ENCODE assay signal across 1 cellular context in genomic region chr7:108246227-108246837, GRCh38.
TF ChIP-seq lines count a peak whose summit lies in the region.

No MANE protein-coding gene starts in this region.

TF ChIP-seq in K562, 482 proteins besides CTCF, POLR2A, EP300 and RAD21 (continued from another document and continues in another):
- TF ChIP-seq, protein P1, sequence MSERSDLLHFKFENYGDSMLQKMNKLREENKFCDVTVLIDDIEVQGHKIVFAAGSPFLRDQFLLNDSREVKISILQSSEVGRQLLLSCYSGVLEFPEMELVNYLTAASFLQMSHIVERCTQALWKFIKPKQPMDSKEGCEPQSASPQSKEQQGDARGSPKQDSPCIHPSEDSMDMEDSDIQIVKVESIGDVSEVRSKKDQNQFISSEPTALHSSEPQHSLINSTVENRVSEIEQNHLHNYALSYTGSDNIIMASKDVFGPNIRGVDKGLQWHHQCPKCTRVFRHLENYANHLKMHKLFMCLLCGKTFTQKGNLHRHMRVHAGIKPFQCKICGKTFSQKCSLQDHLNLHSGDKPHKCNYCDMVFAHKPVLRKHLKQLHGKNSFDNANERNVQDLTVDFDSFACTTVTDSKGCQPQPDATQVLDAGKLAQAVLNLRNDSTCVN (CRISPR knock-in tag; IDR thresholded peaks at IDR 0.05), result 0 out of 2 replicates have a peak, but pooled peaks have one; percentile 59
- peak; percentile 100 for TF ChIP-seq ZNF316 (IDR thresholded peaks at IDR 0.05)
- peak; percentile 43; the same call in 1 of the 2 replicates for TF ChIP-seq POLR2AphosphoS5 (IDR thresholded peaks at IDR 0.05; ENCODE audit: control insufficient read depth, insufficient read depth, low read depth, low read length)
- TF ChIP-seq RBM34 (IDR thresholded peaks at IDR 0.05; ENCODE audit: borderline replicate concordance, insufficient read depth, low read length), result no peak
- peak in 1 of 2 experiments; percentile 27 for TF ChIP-seq E2F6 (IDR thresholded peaks at IDR 0.05; ENCODE audit: borderline replicate concordance in 1 of 2, extremely low read depth in 1 of 2, insufficient read depth in 1 of 2, insufficient read length in 1 of 2, low read depth in 1 of 2, low read length in 1 of 2, poor library complexity in 1 of 2, severe bottlenecking in 1 of 2)
- peak; percentile 94 for TF ChIP-seq CTBP1 (IDR thresholded peaks at IDR 0.05; ENCODE audit: borderline replicate concordance)
- TF ChIP-seq HDAC1 (IDR thresholded peaks at IDR 0.05), result peak in 1 of 2 experiments; percentile 97; a peak in 3 of 4 replicates
- TF ChIP-seq, protein P2, sequence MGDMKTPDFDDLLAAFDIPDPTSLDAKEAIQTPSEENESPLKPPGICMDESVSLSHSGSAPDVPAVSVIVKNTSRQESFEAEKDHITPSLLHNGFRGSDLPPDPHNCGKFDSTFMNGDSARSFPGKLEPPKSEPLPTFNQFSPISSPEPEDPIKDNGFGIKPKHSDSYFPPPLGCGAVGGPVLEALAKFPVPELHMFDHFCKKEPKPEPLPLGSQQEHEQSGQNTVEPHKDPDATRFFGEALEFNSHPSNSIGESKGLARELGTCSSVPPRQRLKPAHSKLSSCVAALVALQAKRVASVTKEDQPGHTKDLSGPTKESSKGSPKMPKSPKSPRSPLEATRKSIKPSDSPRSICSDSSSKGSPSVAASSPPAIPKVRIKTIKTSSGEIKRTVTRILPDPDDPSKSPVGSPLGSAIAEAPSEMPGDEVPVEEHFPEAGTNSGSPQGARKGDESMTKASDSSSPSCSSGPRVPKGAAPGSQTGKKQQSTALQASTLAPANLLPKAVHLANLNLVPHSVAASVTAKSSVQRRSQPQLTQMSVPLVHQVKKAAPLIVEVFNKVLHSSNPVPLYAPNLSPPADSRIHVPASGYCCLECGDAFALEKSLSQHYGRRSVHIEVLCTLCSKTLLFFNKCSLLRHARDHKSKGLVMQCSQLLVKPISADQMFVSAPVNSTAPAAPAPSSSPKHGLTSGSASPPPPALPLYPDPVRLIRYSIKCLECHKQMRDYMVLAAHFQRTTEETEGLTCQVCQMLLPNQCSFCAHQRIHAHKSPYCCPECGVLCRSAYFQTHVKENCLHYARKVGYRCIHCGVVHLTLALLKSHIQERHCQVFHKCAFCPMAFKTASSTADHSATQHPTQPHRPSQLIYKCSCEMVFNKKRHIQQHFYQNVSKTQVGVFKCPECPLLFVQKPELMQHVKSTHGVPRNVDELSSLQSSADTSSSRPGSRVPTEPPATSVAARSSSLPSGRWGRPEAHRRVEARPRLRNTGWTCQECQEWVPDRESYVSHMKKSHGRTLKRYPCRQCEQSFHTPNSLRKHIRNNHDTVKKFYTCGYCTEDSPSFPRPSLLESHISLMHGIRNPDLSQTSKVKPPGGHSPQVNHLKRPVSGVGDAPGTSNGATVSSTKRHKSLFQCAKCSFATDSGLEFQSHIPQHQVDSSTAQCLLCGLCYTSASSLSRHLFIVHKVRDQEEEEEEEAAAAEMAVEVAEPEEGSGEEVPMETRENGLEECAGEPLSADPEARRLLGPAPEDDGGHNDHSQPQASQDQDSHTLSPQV (IDR thresholded peaks at IDR 0.05), result peak; percentile 94
- peak; percentile 100 for TF ChIP-seq NFE2 (IDR thresholded peaks at IDR 0.05; ENCODE audit: low read depth)
- peak; percentile 98 for TF ChIP-seq CHAMP1 (IDR thresholded peaks at IDR 0.05)
- peak; percentile 68 for TF ChIP-seq POLR2B (IDR thresholded peaks at IDR 0.05; ENCODE audit: low read depth, partially characterized antibody)
- peak; percentile 39 for TF ChIP-seq FOS (IDR thresholded peaks at IDR 0.05; ENCODE audit: extremely low read depth, insufficient read length)
- TF ChIP-seq TAF15 (IDR thresholded peaks at IDR 0.05; ENCODE audit: low read depth, low read length), result no peak
- TF ChIP-seq ZNF561 (CRISPR knock-in tag; conservative IDR thresholded peaks at IDR 0.05), result no peak
- TF ChIP-seq ZNF175 (CRISPR knock-in tag; IDR thresholded peaks at IDR 0.05; ENCODE audit: low read depth), result peak; percentile 72; the same call in 1 of the 2 replicates
- TF ChIP-seq STAT5B (CRISPR knock-in tag; IDR thresholded peaks at IDR 0.05), result no peak
- no peak for TF ChIP-seq RREB1 (CRISPR knock-in tag; IDR thresholded peaks at IDR 0.05)
- TF ChIP-seq ZBTB34 (CRISPR knock-in tag; IDR thresholded peaks at IDR 0.05), result no peak
- no peak for TF ChIP-seq CSDE1 (IDR thresholded peaks at IDR 0.05)
- peak; percentile 82 for TF ChIP-seq CBFA2T3 (IDR thresholded peaks at IDR 0.05)
- TF ChIP-seq CREB1 (IDR thresholded peaks at IDR 0.05), result peak; percentile 53; the same call in 1 of the 2 replicates
- peak; percentile 45; the same call in 1 of the 2 replicates for TF ChIP-seq CREB1 (CRISPR knock-in tag; IDR thresholded peaks at IDR 0.05)
- TF ChIP-seq ZNF785 (CRISPR knock-in tag; IDR thresholded peaks at IDR 0.05), result no peak
- TF ChIP-seq SNRNP70 (optimal IDR thresholded peaks at IDR 0.05; ENCODE audit: low read depth, low read length), result no peak
- TF ChIP-seq CBFB (CRISPR knock-in tag; IDR thresholded peaks at IDR 0.05), result peak; percentile 73; the same call in 1 of the 2 replicates
- TF ChIP-seq NFRKB (IDR thresholded peaks at IDR 0.05; ENCODE audit: low read depth), result peak; percentile 94
- TF ChIP-seq FIP1L1 (IDR thresholded peaks at IDR 0.05; ENCODE audit: low read depth, low read length, poor library complexity, severe bottlenecking), result no peak
- TF ChIP-seq BHLHE40 (IDR thresholded peaks at IDR 0.05; ENCODE audit: low read length), result peak; percentile 73; the same call in 1 of the 2 replicates
- TF ChIP-seq GATAD2A (IDR thresholded peaks at IDR 0.05), result peak; percentile 92
- peak; percentile 94 for TF ChIP-seq ZKSCAN1 (IDR thresholded peaks at IDR 0.05; ENCODE audit: low read depth, low read length)
- TF ChIP-seq NR1H2 (CRISPR knock-in tag; IDR thresholded peaks at IDR 0.05), result 0 out of 2 replicates have a peak, but pooled peaks have one; percentile 38
- peak; percentile 84 for TF ChIP-seq BRD9 (IDR thresholded peaks at IDR 0.05; ENCODE audit: low read depth, partially characterized antibody)
- no peak for TF ChIP-seq PTBP1 (IDR thresholded peaks at IDR 0.05; ENCODE audit: low read depth, low read length)
